ENCODE assay signal across 4 cellular contexts in genomic region chr15:79240036-79240435, GRCh38. TPM values are rescaled to one million over a fixed set of nuclear protein-coding genes. Genes with fewer than 3 reads are reported as not detected.
"Had no signal": no experiment of that assay in that cellular context is flagged by ENCODE, and none has a peak within 500 bp of the region (broad histone marks: within the 10 kb centered on the region; RNA-seq: fewer than 3 reads in every experiment).

No MANE protein-coding gene starts in this region.

- ATAC-seq: GM12878 had no signal

- DNase-seq: GDM1, GF-D8 had no signal

- H3K4me3 ChIP-seq: GM12878 had no signal

RNA-seq across cellular contexts. Expression of gene ANKRD34C, which starts 42.5 kb away (rescaled TPM):
- total RNA-seq: G401, GM12878 had no signal
